ENCODE assay signal across 11 cellular contexts in the genomic region with DNA sequence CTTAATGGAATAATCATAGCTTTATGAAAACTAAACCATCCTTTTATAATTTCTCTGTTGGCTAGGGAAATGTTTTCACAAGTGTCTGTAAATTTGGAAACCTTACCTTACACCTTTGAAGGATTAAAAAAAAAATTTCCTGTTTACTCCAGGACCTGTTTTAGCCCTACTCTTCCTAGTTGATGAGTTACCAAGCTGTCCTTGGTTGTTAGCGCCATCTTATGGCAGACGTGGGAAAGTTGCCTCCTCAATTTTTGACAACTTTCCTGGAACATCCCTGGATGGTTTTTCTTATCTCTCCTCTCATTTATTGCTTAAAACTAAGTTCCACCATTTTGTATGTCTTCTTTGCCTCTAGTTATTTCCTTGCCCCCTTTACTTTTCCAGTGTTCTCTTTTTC. TPM values are rescaled to one million over a fixed set of nuclear protein-coding genes. Genes with fewer than 3 reads are reported as not detected.
DNase-seq lines count a peak whose midpoint lies in the region; ATAC-seq and TF ChIP-seq lines count a peak whose summit lies in the region.
"Had no signal": no experiment of that assay in that cellular context is flagged by ENCODE, and none has a peak within 500 bp of the region (broad histone marks: within the 10 kb centered on the region; RNA-seq: fewer than 3 reads in every experiment).

No MANE protein-coding gene starts in this region.

- H3K36me3 Mint-ChIP-seq in natural killer cell, result peaks cover 7% of the 10 kb centered on the region
- peaks cover 7% of the 10 kb centered on the region for H3K36me3 Mint-ChIP-seq in natural killer cell treated with Interleukin-12 subunit alpha and Interleukin-12 subunit beta and Interleukin-15 and Interleukin-18, amount 100 ng/mL, for 72 hours

- ATAC-seq in natural killer cell (no peak), upper lobe of right lung (no peak), HG03196 (IDR thresholded peaks at IDR 0.05; ENCODE audit: unreplicated experiment) (no peak), GM19035 (IDR thresholded peaks at IDR 0.05; ENCODE audit: unreplicated experiment) (no peak)
- no peak for ATAC-seq in natural killer cell treated with Interleukin-12 subunit alpha and Interleukin-12 subunit beta and Interleukin-15 and Interleukin-18, amount 100 ng/mL, for 72 hours

- peaks cover 18 to 26% of the 10 kb centered on the region in 2 donors for H3K4me1 Mint-ChIP-seq in natural killer cell
- peaks cover 23% of the 10 kb centered on the region in 2 donors for H3K4me1 Mint-ChIP-seq in natural killer cell treated with Interleukin-12 subunit alpha and Interleukin-12 subunit beta and Interleukin-15 and Interleukin-18, amount 100 ng/mL, for 72 hours (ENCODE audit: low read depth in 2 of 2)

- H3K27me3 Mint-ChIP-seq in natural killer cell (ENCODE audit: low read depth in 2 of 2), result no peaks in the 10 kb centered on the region
- no peaks in the 10 kb centered on the region for H3K27me3 Mint-ChIP-seq in natural killer cell treated with Interleukin-12 subunit alpha and Interleukin-12 subunit beta and Interleukin-15 and Interleukin-18, amount 100 ng/mL, for 72 hours
- H3K27me3 Mint-ChIP-seq: activated naive CD4-positive, alpha-beta T cell treated with anti-CD3 and anti-CD28 coated beads, Interleukin-2, amount 50 U/mL, for 24 hours had no signal

- DNase-seq in natural killer cell (no peak), OCI-M1 (lab: John Stamatoyannopoulos, UW) (peak; percentile 55), fibroblast of mammary gland (ENCODE audit: low read depth) (peak; percentile 45), upper lobe of right lung (no peak), COR-L47 (lab: John Stamatoyannopoulos, UW) (no peak)
- DNase-seq in natural killer cell treated with Interleukin-12 subunit alpha and Interleukin-12 subunit beta and Interleukin-15 and Interleukin-18, amount 100 ng/mL, for 72 hours (ENCODE audit: low spot score), result no peak
- DNase-seq: NCI-H2081 treated with DMSO at 0.1 percent for 48 hours, nephron progenitor cell had no signal

- intact Hi-C loops in natural killer cell (cut with micrococcal nuclease) (no loop called here), upper lobe of right lung (cut with DNase I) (no loop called here)

- H3K27me3 ChIP-seq in upper lobe of right lung, result no peaks in the 10 kb centered on the region

- no peak overlapping the region for H3K27ac Mint-ChIP-seq in natural killer cell
- H3K27ac Mint-ChIP-seq in natural killer cell treated with Interleukin-12 subunit alpha and Interleukin-12 subunit beta and Interleukin-15 and Interleukin-18, amount 100 ng/mL, for 72 hours, result no peak overlapping the region
- H3K27ac Mint-ChIP-seq: activated naive CD4-positive, alpha-beta T cell treated with anti-CD3 and anti-CD28 coated beads, Interleukin-2, amount 50 U/mL, for 24 hours; nephron progenitor cell had no signal

- H3K36me3 ChIP-seq in upper lobe of right lung, result no peaks in the 10 kb centered on the region

- no peaks in the 10 kb centered on the region for H3K4me1 ChIP-seq in upper lobe of right lung

- H3K9me3 ChIP-seq in upper lobe of right lung, result no peaks in the 10 kb centered on the region

- H3K4me3 ChIP-seq in fibroblast of mammary gland (ENCODE audit: control insufficient read depth, low read depth, low read length), result no peak overlapping the region
- H3K4me3 ChIP-seq in upper lobe of right lung, result no peak overlapping the region

- H3K9me3 Mint-ChIP-seq in natural killer cell, result peaks cover 3% of the 10 kb centered on the region in 2 donors
- peaks cover 8% of the 10 kb centered on the region for H3K9me3 Mint-ChIP-seq in natural killer cell treated with Interleukin-12 subunit alpha and Interleukin-12 subunit beta and Interleukin-15 and Interleukin-18, amount 100 ng/mL, for 72 hours

- H3K27ac ChIP-seq in upper lobe of right lung, result no peak overlapping the region

- H3K4me3 Mint-ChIP-seq in natural killer cell, result no peak overlapping the region
- H3K4me3 Mint-ChIP-seq in natural killer cell treated with Interleukin-12 subunit alpha and Interleukin-12 subunit beta and Interleukin-15 and Interleukin-18, amount 100 ng/mL, for 72 hours, result no peak overlapping the region
- H3K4me3 Mint-ChIP-seq: activated naive CD4-positive, alpha-beta T cell treated with anti-CD3 and anti-CD28 coated beads, Interleukin-2, amount 50 U/mL, for 24 hours; nephron progenitor cell had no signal

- peak; percentile 38 for TF ChIP-seq CTCF in natural killer cell (IDR thresholded peaks at IDR 0.05)
- TF ChIP-seq CTCF in fibroblast of mammary gland (conservative IDR thresholded peaks at IDR 0.05; ENCODE audit: control insufficient read depth, insufficient read depth, low read depth, low read length), result peak; percentile 59
- peak; percentile 26 for TF ChIP-seq CTCF in upper lobe of right lung (IDR thresholded peaks at IDR 0.05)

RNA-seq across cellular contexts. Expression of gene ZSWIM6, which starts 25.7 kb away (rescaled TPM):
- total RNA-seq in natural killer cell, result 10 to 100 TPM in 2 of 3 donors, 1 to 10 TPM in 1; 8.7 to 11.4 (median 10.5) TPM
- 1 to 10 TPM; 7.8 to 9.8 TPM for total RNA-seq in natural killer cell treated with Interleukin-12 subunit alpha and Interleukin-12 subunit beta and Interleukin-15 and Interleukin-18, amount 100 ng/mL, for 72 hours
- total RNA-seq in upper lobe of right lung, result 15.7 TPM

Comparison
In these comparisons a context has a peak if more than half of its experiments do, and no peak if none do; other contexts are left out.
1. DNase-seq: peak in OCI-M1 (single experiment) and fibroblast of mammary gland (single experiment); none in natural killer cell (single experiment), natural killer cell treated with Interleukin-12 subunit alpha and Interleukin-12 subunit beta and Interleukin-15 and Interleukin-18, amount 100 ng/mL, for 72 hours (single experiment), upper lobe of right lung (single experiment) and COR-L47 (single experiment).
2. Peak in every context shown above with its lines, with median percentiles within 50 percentile points of each other: CTCF ChIP-seq.